ENCODE assay signal across 22 cellular contexts in genomic region chr1:18461656-18462055, GRCh38. TPM values are rescaled to one million over a fixed set of nuclear protein-coding genes. Genes with fewer than 3 reads are reported as not detected.
"Had no signal": no experiment of that assay in that cellular context is flagged by ENCODE, and none has a peak within 500 bp of the region (broad histone marks: within the 10 kb centered on the region; RNA-seq: fewer than 3 reads in every experiment).

No MANE protein-coding gene starts in this region.

- H3K9me3 ChIP-seq: SK-N-SH had no signal

- H3K27ac ChIP-seq: RWPE1 had no signal

- H3K4me2 ChIP-seq: SK-N-SH had no signal

- DNase-seq: KBM-7, MV-4-11, NCI-H1048, NCI-H1105, NCI-H1417, NCI-H1436 treated with DMSO at 0.1 percent for 48 hours, NCI-H1694, NCI-H187 treated with DMSO at 0.1 percent for 48 hours, NCI-H2029 treated with DMSO at 0.1 percent for 48 hours, NCI-H2171 treated with DMSO at 0.1 percent for 48 hours, NCI-H345, NCI-H446 treated with DMSO at 0.1 percent for 48 hours, NCI-H510A treated with DMSO at 0.1 percent for 48 hours, NCI-H69, NCI-H774, SHP77, SK-N-SH, SW 1271 had no signal

- H3K9ac ChIP-seq: SK-N-SH had no signal

RNA-seq across cellular contexts. Expression of gene KLHDC7A, which starts 19.1 kb away (rescaled TPM):
- total RNA-seq: LHCN-M2, MCF 10A, SK-MEL-5 had no signal
- polyA plus RNA-seq: SK-N-SH had no signal
